In the genomic region with DNA sequence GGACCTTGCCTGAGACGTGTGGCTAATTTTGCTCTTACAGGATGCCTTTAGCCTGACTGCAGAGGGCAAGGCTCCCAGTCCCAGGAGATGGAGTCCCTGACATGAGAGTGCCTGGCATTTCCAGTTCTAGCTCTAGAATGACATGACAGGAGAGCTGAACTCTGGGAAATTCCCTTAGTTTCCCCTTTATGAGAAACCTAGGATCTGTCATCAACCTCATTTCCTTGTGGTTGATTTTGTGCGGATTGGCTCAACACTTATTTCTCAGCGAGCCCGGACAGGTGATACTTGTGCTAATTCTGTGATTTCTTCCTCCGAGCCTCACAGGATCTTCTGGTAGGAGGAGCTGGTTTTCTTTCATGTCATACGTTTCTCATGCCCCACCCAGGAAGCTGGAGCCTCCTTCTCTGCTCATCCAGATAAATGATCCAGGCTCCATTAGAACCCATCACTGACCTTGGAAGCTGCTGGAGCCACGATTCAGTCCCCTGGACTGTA, we compare ENCODE assay signal across 24 cellular contexts. TPM values are rescaled to one million over a fixed set of nuclear protein-coding genes. Genes with fewer than 3 reads are reported as not detected.
DNase-seq lines count a peak whose midpoint lies in the region; ATAC-seq, FAIRE-seq and TF ChIP-seq lines count a peak whose summit lies in the region.
"Had no signal": no experiment of that assay in that cellular context is flagged by ENCODE, and none has a peak within 500 bp of the region (broad histone marks: within the 10 kb centered on the region; RNA-seq: fewer than 3 reads in every experiment).

Gene IL36G (plus strand): TSS at position 448 of the 498 bp plus-strand sequence. CDS start 633 bp downstream, outside the sequence.

- ATAC-seq in natural killer cell treated with Interleukin-12 subunit alpha and Interleukin-12 subunit beta and Interleukin-15 and Interleukin-18, amount 100 ng/mL, for 72 hours: peak; percentile 36 to 55
- ATAC-seq in natural killer cell: no peak
- ATAC-seq: A549 had no signal

- 43 to 45% methylated on average over 7 of the region's 7 CpGs for WGBS in lower leg skin, 2 donors

- CTCF ChIA-PET in HEK293T (lab: Yijun Ruan, JAX): no interaction called here

- H3K27ac Mint-ChIP-seq in natural killer cell treated with Interleukin-12 subunit alpha and Interleukin-12 subunit beta and Interleukin-15 and Interleukin-18, amount 100 ng/mL, for 72 hours: no peak within 1 kb of the TSS
- no peak within 1 kb of the TSS for H3K27ac Mint-ChIP-seq in natural killer cell
- H3K27ac Mint-ChIP-seq: IgD-negative memory B cell had no signal

- TF ChIP-seq CTCF in natural killer cell (IDR thresholded peaks at IDR 0.05) (no peak), bronchial epithelial cell (IDR thresholded peaks at IDR 0.05; ENCODE audit: insufficient read depth, low read length, severe bottlenecking) (no peak), lower leg skin (IDR thresholded peaks at IDR 0.05) (no peak), GM20000 (IDR thresholded peaks at IDR 0.05; ENCODE audit: extremely low read depth, missing control alignments) (no peak)

- no peak for DNase-seq in natural killer cell treated with Interleukin-12 subunit alpha and Interleukin-12 subunit beta and Interleukin-15 and Interleukin-18, amount 100 ng/mL, for 72 hours (ENCODE audit: low spot score)
- no peak for DNase-seq in natural killer cell
- peak; percentile 85 for DNase-seq in bronchial epithelial cell (ENCODE audit: low read depth)
- no peak for DNase-seq in lower leg skin (ENCODE audit: low spot score in 2 of 2)
- DNase-seq in mucosa of gallbladder (ENCODE audit: low spot score): no peak
- no peak for DNase-seq in HEK293T (ENCODE audit: extremely low spot score)
- DNase-seq in GM20000 (ENCODE audit: low spot score): no peak
- DNase-seq: AML-193; CD4-positive, alpha-beta T cell; HCEC 1CT; NCI-H1048; NCI-H1417; NCI-H1694; NCI-H2029 treated with DMSO at 0.1 percent for 48 hours; NCI-H446 treated with DMSO at 0.1 percent for 48 hours; NCI-H526 treated with DMSO at 0.1 percent for 48 hours; Right ventricle myocardium superior; RPMI8226 had no signal

- no peak within 1 kb of the TSS for H3K4me3 Mint-ChIP-seq in natural killer cell treated with Interleukin-12 subunit alpha and Interleukin-12 subunit beta and Interleukin-15 and Interleukin-18, amount 100 ng/mL, for 72 hours
- no peak within 1 kb of the TSS for H3K4me3 Mint-ChIP-seq in natural killer cell
- H3K4me3 Mint-ChIP-seq: CD4-positive, alpha-beta T cell; IgD-negative memory B cell had no signal

- H3K27me3 Mint-ChIP-seq in natural killer cell treated with Interleukin-12 subunit alpha and Interleukin-12 subunit beta and Interleukin-15 and Interleukin-18, amount 100 ng/mL, for 72 hours: peaks cover 6 to 17% of the 10 kb centered on the region in 2 donors
- peaks cover 6 to 10% of the 10 kb centered on the region in 2 donors for H3K27me3 Mint-ChIP-seq in natural killer cell (ENCODE audit: low read depth in 2 of 2)
- H3K27me3 Mint-ChIP-seq: CD4-positive, alpha-beta T cell had no signal

- H3K36me3 ChIP-seq in bronchial epithelial cell (ENCODE audit: control insufficient read depth, insufficient read depth, low read length): no peaks in the 10 kb centered on the region
- H3K36me3 ChIP-seq: BLaER1 treated with 17β-estradiol and CSF1 and Interleukin-3, amounts not matched to agents 10 nM and 100 nM; SJSA1 had no signal

- no peaks in the 10 kb centered on the region for H3K36me3 Mint-ChIP-seq in natural killer cell treated with Interleukin-12 subunit alpha and Interleukin-12 subunit beta and Interleukin-15 and Interleukin-18, amount 100 ng/mL, for 72 hours
- H3K36me3 Mint-ChIP-seq in natural killer cell: no peaks in the 10 kb centered on the region
- H3K36me3 Mint-ChIP-seq: IgD-negative memory B cell had no signal

- H3K4me3 ChIP-seq in bronchial epithelial cell (ENCODE audit: low read depth, low read length) (no peak within 1 kb of the TSS), lower leg skin (ENCODE audit: low read depth, poor library complexity, severe bottlenecking) (no peak within 1 kb of the TSS)
- H3K4me3 ChIP-seq: A549; BLaER1 treated with 17β-estradiol and CSF1 and Interleukin-3, amounts not matched to agents 10 nM and 100 nM; SJSA1 had no signal

- peaks cover 6 to 10% of the 10 kb centered on the region in 2 donors for H3K4me1 Mint-ChIP-seq in natural killer cell treated with Interleukin-12 subunit alpha and Interleukin-12 subunit beta and Interleukin-15 and Interleukin-18, amount 100 ng/mL, for 72 hours (ENCODE audit: low read depth in 2 of 2)
- peaks cover 7 to 12% of the 10 kb centered on the region in 2 donors for H3K4me1 Mint-ChIP-seq in natural killer cell

- intact Hi-C loops in natural killer cell (cut with micrococcal nuclease) (no loop called here), lower leg skin (cut with DNase I; ENCODE audit: low total_unique reads) (no loop called here)

- TF ChIP-seq POLR2A in lower leg skin (IDR thresholded peaks at IDR 0.05): no peak

- H3K27me3 ChIP-seq in bronchial epithelial cell (ENCODE audit: control insufficient read depth, insufficient read depth, low read length): no peaks in the 10 kb centered on the region
- H3K27me3 ChIP-seq: BLaER1 treated with 17β-estradiol and CSF1 and Interleukin-3, amounts not matched to agents 10 nM and 100 nM had no signal

- no peaks in the 10 kb centered on the region for H3K9me3 Mint-ChIP-seq in natural killer cell treated with Interleukin-12 subunit alpha and Interleukin-12 subunit beta and Interleukin-15 and Interleukin-18, amount 100 ng/mL, for 72 hours
- H3K9me3 Mint-ChIP-seq in natural killer cell: no peaks in the 10 kb centered on the region
- H3K9me3 Mint-ChIP-seq: CD4-positive, alpha-beta T cell had no signal

- FAIRE-seq in bronchial epithelial cell (lab: Jason Lieb, UNC): no peak
- FAIRE-seq: A549, D721Med, H1 had no signal

- POLR2A ChIA-PET in HEK293T (lab: Yijun Ruan, JAX): no interaction called here

TF ChIP-seq in HEK293T, 16 proteins besides CTCF, POLR2A, EP300 and RAD21:
- TF ChIP-seq BHLHE40 (IDR thresholded peaks at IDR 0.05; ENCODE audit: borderline replicate concordance): no peak
- no peak for TF ChIP-seq LEF1 (IDR thresholded peaks at IDR 0.05; ENCODE audit: borderline replicate concordance)
TF ChIP-seq in HEK293T: peak in this region for 0.

RNA-seq across cellular contexts. Expression of gene IL36G, which starts in this region (rescaled TPM):
- not detected for total RNA-seq in natural killer cell treated with Interleukin-12 subunit alpha and Interleukin-12 subunit beta and Interleukin-15 and Interleukin-18, amount 100 ng/mL, for 72 hours
- total RNA-seq in natural killer cell (not detected), bronchial epithelial cell (0.51 TPM in 1 of 2 replicates, not detected in the other), lower leg skin (10 to 100 TPM; 19.1 to 65.1 (median 24.5) TPM), mucosa of gallbladder (not detected)
- total RNA-seq: CD4-positive, alpha-beta T cell; H1; Right ventricle myocardium superior; SJSA1 had no signal

Comparison
In these comparisons a context has a peak if more than half of its experiments do, and no peak if none do; other contexts are left out.
1. RNA of gene IL36G (total RNA-seq): 19.1 to 65.1 TPM in lower leg skin; not detected in mucosa of gallbladder (single experiment), not detected in natural killer cell treated with Interleukin-12 subunit alpha and Interleukin-12 subunit beta and Interleukin-15 and Interleukin-18, amount 100 ng/mL, for 72 hours, not detected in natural killer cell and 0.51 TPM in bronchial epithelial cell; every median in the first group is over 10 times any median in the second.
2. Peak in ATAC-seq in natural killer cell treated with Interleukin-12 subunit alpha and Interleukin-12 subunit beta and Interleukin-15 and Interleukin-18, amount 100 ng/mL, for 72 hours; RNA of the gene not detected or under 1 TPM.
3. Peak in DNase-seq in bronchial epithelial cell; RNA of the gene not detected or under 1 TPM.